In the genomic region with DNA sequence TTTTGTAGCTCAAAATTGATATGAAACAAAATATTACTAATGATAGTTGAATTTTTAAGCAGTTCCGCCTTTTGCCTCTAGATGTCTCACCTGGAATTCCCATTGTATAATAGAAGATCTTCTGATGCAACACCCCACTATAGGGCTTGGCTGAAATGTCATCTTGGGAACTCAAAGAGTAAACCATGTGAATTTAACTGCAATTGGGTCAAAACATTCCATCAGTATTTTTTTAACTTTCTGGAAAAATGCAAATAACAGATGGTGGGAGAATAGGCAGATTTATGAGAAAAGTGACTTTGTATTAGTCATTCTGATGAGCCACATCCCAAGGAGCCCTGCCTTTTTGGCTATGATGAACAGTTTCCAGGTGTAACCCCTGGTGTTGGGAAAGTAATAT, we compare ENCODE assay signal across 8 cellular contexts.
A peak's percentile ranks its signal among the peaks of the same experiment; 100 is the strongest.
DNase-seq lines count a peak whose midpoint lies in the region; ATAC-seq, FAIRE-seq and TF ChIP-seq lines count a peak whose summit lies in the region.

No MANE protein-coding gene starts in this region.

- no peak overlapping the region for H2AK5ac ChIP-seq in neuronal stem cell (ENCODE audit: low read depth, low read length)

- H3K4me2 ChIP-seq in neuronal stem cell (ENCODE audit: insufficient read depth, low read length, poor library complexity, severe bottlenecking), result no peak overlapping the region

- H3K9ac ChIP-seq in neuronal stem cell (ENCODE audit: low read depth, low read length, poor library complexity), result no peak overlapping the region

- H4K8ac ChIP-seq in neuronal stem cell (ENCODE audit: low read depth, low read length), result no peak overlapping the region

- H2BK120ac ChIP-seq in neuronal stem cell (ENCODE audit: low read depth, low read length), result no peak overlapping the region

- H3K36me3 ChIP-seq in pancreas, result no peaks in the 10 kb centered on the region
- no peaks in the 10 kb centered on the region for H3K36me3 ChIP-seq in neuronal stem cell (replicated peaks in 1 of 2; ENCODE audit: control insufficient read depth in 2 of 2, insufficient read depth in 2 of 2, low read length in 2 of 2)

- no peak overlapping the region for H3K18ac ChIP-seq in neuronal stem cell (ENCODE audit: low read length)

- H3K23ac ChIP-seq in neuronal stem cell (ENCODE audit: low read depth, low read length, poor library complexity), result no peak overlapping the region

- no peak overlapping the region for H3K4ac ChIP-seq in neuronal stem cell (ENCODE audit: low read length)

- WGBS in pancreas, 2 donors, result 0% methylated on average over 1 of the region's 1 CpG
- WGBS in neuronal stem cell (ENCODE audit: extremely low coverage in 2 of 2, insufficient read length in 2 of 2, insufficient replicate concordance in 1 of 2), 2 donors, result no CpG with 5 or more reads among the region's 1 CpG

- DNase-seq in DMS53 treated with DMSO at 0.1 percent for 48 hours (lab: John Stamatoyannopoulos, UW; ENCODE audit: unreplicated experiment) (peak; percentile 14), HPDE6-E6E7 (ENCODE audit: extremely low spot score) (peak; percentile 19), SHP77 treated with DMSO at 0.1 percent for 48 hours (lab: John Stamatoyannopoulos, UW) (peak; percentile 2), fibroblast of gingiva (ENCODE audit: low read depth) (peak; percentile 89), pancreas (peak in 2 of 6 donors; percentile 4 to 10), neuronal stem cell (ENCODE audit: low spot score) (no peak)

- H3K4me3 ChIP-seq in pancreas, result no peak overlapping the region
- no peak overlapping the region for H3K4me3 ChIP-seq in neuronal stem cell (ENCODE audit: low read length in 2 of 2)

- no peak overlapping the region for H4K91ac ChIP-seq in neuronal stem cell (ENCODE audit: low read depth, low read length, poor library complexity)

- peak in 3 of 4 donors; percentile 51 to 65 (median 55) for TF ChIP-seq CTCF in pancreas (IDR thresholded peaks at IDR 0.05)

- no peak overlapping the region for H2BK5ac ChIP-seq in neuronal stem cell (ENCODE audit: low read length)

- intact Hi-C loops in pancreas (cut with DNase I), result loop anchor here in 1 of 3 donors (5.0 kb wide), 1 partner anchor 918 kb away; no protein-coding TSS in a partner anchor

- peak; percentile 58 for ATAC-seq in GM19468 (IDR thresholded peaks at IDR 0.05; ENCODE audit: extremely low read depth, unreplicated experiment)
- ATAC-seq in pancreas, result peak; percentile 53 to 82 (median 80)
- ATAC-seq in HG02852 (IDR thresholded peaks at IDR 0.05; ENCODE audit: unreplicated experiment), result no peak

- no peaks in the 10 kb centered on the region for H3K27me3 ChIP-seq in pancreas
- H3K27me3 ChIP-seq in neuronal stem cell (ENCODE audit: control insufficient read depth in 3 of 3, insufficient read depth in 3 of 3, low read depth in 1 of 3, low read length in 3 of 3), result no peaks in the 10 kb centered on the region

- H3K27ac ChIP-seq in pancreas (no peak overlapping the region), neuronal stem cell (replicated peaks; ENCODE audit: low read length) (no peak overlapping the region)

- no peak overlapping the region for H2BK12ac ChIP-seq in neuronal stem cell (ENCODE audit: low read length)

- no peak overlapping the region for H3K14ac ChIP-seq in neuronal stem cell (ENCODE audit: low read length)

- H2AFZ ChIP-seq in neuronal stem cell (ENCODE audit: low read length), result no peak overlapping the region

- H3K4me1 ChIP-seq in pancreas, result no peaks in the 10 kb centered on the region
- peaks cover 0 to 4% of the 10 kb centered on the region in 2 donors for H3K4me1 ChIP-seq in neuronal stem cell (ENCODE audit: control insufficient read depth in 2 of 2, insufficient read depth in 1 of 2, low read depth in 1 of 2, low read length in 2 of 2)

- peak; percentile 74 for FAIRE-seq in pancreas (lab: Jason Lieb, UNC)

- H3K9me3 ChIP-seq in pancreas (no peaks in the 10 kb centered on the region), neuronal stem cell (replicated peaks in 1 of 2; ENCODE audit: control insufficient read depth in 2 of 2, insufficient read depth in 1 of 2, low read depth in 1 of 2, low read length in 2 of 2) (peaks cover 0 to 7% of the 10 kb centered on the region in 2 donors)

- no peak overlapping the region for H2BK15ac ChIP-seq in neuronal stem cell (ENCODE audit: low read length)

- no peaks in the 10 kb centered on the region for H3K79me1 ChIP-seq in neuronal stem cell (ENCODE audit: low read depth, low read length)
